Comparison of ENCODE assay signal across 10 cellular contexts in genomic region chr7:12719141-12719919, GRCh38. TPM values are rescaled to one million over a fixed set of nuclear protein-coding genes. Genes with fewer than 3 reads are reported as not detected.
DNase-seq lines count a peak whose midpoint lies in the region; ATAC-seq, FAIRE-seq and TF ChIP-seq lines count a peak whose summit lies in the region.
"Had no signal": no experiment of that assay in that cellular context is flagged by ENCODE, and none has a peak within 500 bp of the region (broad histone marks: within the 10 kb centered on the region; RNA-seq: fewer than 3 reads in every experiment).

No MANE protein-coding gene starts in this region.

- no peak for TF ChIP-seq POLR2A in HepG2 (IDR thresholded peaks at IDR 0.05; ENCODE audit: insufficient read depth in 1 of 2, low read depth in 2 of 2, low read length in 2 of 2)

- H3K27me3 ChIP-seq in liver (ENCODE audit: control insufficient read depth in 4 of 4, insufficient read depth in 4 of 4, low read length in 3 of 4) (no peaks in the 10 kb centered on the region), HepG2 (ENCODE audit: control insufficient read depth in 1 of 2, insufficient read depth in 2 of 2, low read length in 2 of 2) (no peaks in the 10 kb centered on the region), mesenchymal stem cell (ENCODE audit: control insufficient read depth in 1 of 2, insufficient read depth in 1 of 2, low read length in 2 of 2) (no peaks in the 10 kb centered on the region), aorta (ENCODE audit: control insufficient read depth in 1 of 2, insufficient read depth in 2 of 2, low read length in 1 of 2) (no peaks in the 10 kb centered on the region)

- no peak overlapping the region for H3K4me3 ChIP-seq in liver (ENCODE audit: low read depth in 1 of 3, low read length in 3 of 3)
- no peak overlapping the region for H3K4me3 ChIP-seq in HepG2 (replicated peaks in 1 of 3; ENCODE audit: insufficient read depth in 1 of 3, low read depth in 2 of 3, low read length in 3 of 3)
- peak overlapping the region in 1 of 2 experiments; percentile 30 for H3K4me3 ChIP-seq in mesenchymal stem cell (ENCODE audit: insufficient read depth in 1 of 2, low read depth in 1 of 2, low read length in 2 of 2)
- H3K4me3 ChIP-seq in aorta (ENCODE audit: low read length in 2 of 2) = no peak overlapping the region

- H3K4me3 Mint-ChIP-seq in progenitor cell of endocrine pancreas (ENCODE audit: low read depth) (no peak overlapping the region), T-cell (no peak overlapping the region)

- H3K79me1 ChIP-seq in mesenchymal stem cell (replicated peaks; ENCODE audit: low read length, poor library complexity, severe bottlenecking) = no peaks in the 10 kb centered on the region

- H3K36me3 ChIP-seq in liver (ENCODE audit: control insufficient read depth in 4 of 4, insufficient read depth in 3 of 4, low read depth in 1 of 4, low read length in 3 of 4) (no peaks in the 10 kb centered on the region), HepG2 (replicated peaks in 1 of 2; ENCODE audit: control insufficient read depth in 1 of 2, insufficient read depth in 2 of 2, low read length in 2 of 2) (no peaks in the 10 kb centered on the region), mesenchymal stem cell (ENCODE audit: control insufficient read depth in 1 of 2, insufficient read depth in 2 of 2, low read depth in 1 of 2, low read length in 2 of 2) (no peaks in the 10 kb centered on the region), aorta (ENCODE audit: control insufficient read depth in 1 of 2, insufficient read depth in 2 of 2, low read length in 1 of 2) (no peaks in the 10 kb centered on the region)

- H2AK5ac ChIP-seq in mesenchymal stem cell (ENCODE audit: low read length, severe bottlenecking) = peak overlapping the region; percentile 88

- no peak for TF ChIP-seq CTCF in liver (IDR thresholded peaks at IDR 0.05; ENCODE audit: low read depth, low read length, missing input control)
- TF ChIP-seq CTCF in HepG2 (CRISPR knock-in tag; IDR thresholded peaks at IDR 0.05) = no peak
- no peak for TF ChIP-seq CTCF in progenitor cell of endocrine pancreas (IDR thresholded peaks at IDR 0.05; ENCODE audit: unreplicated experiment)

- no peaks in the 10 kb centered on the region for H3K36me3 Mint-ChIP-seq in progenitor cell of endocrine pancreas (ENCODE audit: insufficient read depth)
- H3K36me3 Mint-ChIP-seq in T-cell = no peaks in the 10 kb centered on the region

- no peak overlapping the region for H2BK5ac ChIP-seq in mesenchymal stem cell (ENCODE audit: low read depth, low read length, poor library complexity, severe bottlenecking)

- 73% methylated on average over 5 of the region's 5 CpGs for WGBS in liver
- 62% methylated on average over 5 of the region's 5 CpGs for WGBS in HepG2 (ENCODE audit: low lambda C conversion rate)
- 92% methylated on average over 2 of the region's 5 CpGs for WGBS in mesenchymal stem cell
- WGBS in aorta, 2 donors = 13 to 22% methylated on average over 5 of the region's 5 CpGs

- H2BK12ac ChIP-seq in mesenchymal stem cell (ENCODE audit: low read length in 2 of 2) = peak overlapping the region; percentile 21 to 56

- H3K4me2 ChIP-seq in HepG2 (ENCODE audit: low read depth, low read length) (no peak overlapping the region), mesenchymal stem cell (ENCODE audit: low read length, poor library complexity, severe bottlenecking) (no peak overlapping the region)

- intact Hi-C loops in HepG2 (cut with micrococcal nuclease; ENCODE audit: unreplicated experiment) (no loop called here), aorta (cut with DNase I) (no loop called here)

- no peak overlapping the region for H3K23ac ChIP-seq in mesenchymal stem cell (ENCODE audit: low read length in 2 of 2)

- H3K4me1 Mint-ChIP-seq in progenitor cell of endocrine pancreas (ENCODE audit: low read depth) = peaks cover 15% of the 10 kb centered on the region
- peaks cover 9 to 45% (median 27%) of the 10 kb centered on the region in 3 donors for H3K4me1 Mint-ChIP-seq in T-cell

- H3K4ac ChIP-seq in mesenchymal stem cell (ENCODE audit: low read depth in 1 of 2, low read length in 2 of 2) = peak overlapping the region in 1 of 2 experiments; percentile 32

- peak overlapping the region; percentile 30 for H4K8ac ChIP-seq in mesenchymal stem cell (ENCODE audit: low read length)

- no peak overlapping the region for H3K14ac ChIP-seq in mesenchymal stem cell (ENCODE audit: low read length in 2 of 2)

- H4K91ac ChIP-seq in mesenchymal stem cell (ENCODE audit: low read length) = no peak overlapping the region

- H3K18ac ChIP-seq in mesenchymal stem cell (ENCODE audit: low read depth in 1 of 2, low read length in 2 of 2) = no peak overlapping the region

- in situ Hi-C loops in HepG2 (cut with HindIII; ENCODE audit: extremely low pct_ligation_motif_present, low pct_unique_long_range_greater_than_20kb) = no loop called here

- no peak for TF ChIP-seq RAD21 in liver (IDR thresholded peaks at IDR 0.05)
- no peak for TF ChIP-seq RAD21 in HepG2 (CRISPR knock-in tag; IDR thresholded peaks at IDR 0.05)

- DNase-seq in HepG2 (ENCODE audit: low spot score) (no peak), astrocyte of the hippocampus (ENCODE audit: low read depth, low spot score) (peak; percentile 59), mesenchymal stem cell (no peak), aorta (no peak), HEK293T (ENCODE audit: extremely low spot score) (no peak), progenitor cell of endocrine pancreas (ENCODE audit: low spot score, unreplicated experiment) (no peak), T-cell (no peak)
- DNase-seq: NCI-H82 had no signal

- no peak for FAIRE-seq in HepG2 (lab: Jason Lieb, UNC)
- FAIRE-seq: islet of Langerhans had no signal

- peak overlapping the region; percentile 40 for H2BK15ac ChIP-seq in mesenchymal stem cell (ENCODE audit: low read depth, poor library complexity, severe bottlenecking)

- no peaks in the 10 kb centered on the region for H3K79me2 ChIP-seq in HepG2 (ENCODE audit: insufficient read depth, low read length)

- H2BK120ac ChIP-seq in mesenchymal stem cell (ENCODE audit: low read depth, low read length) = no peak overlapping the region

- no peaks in the 10 kb centered on the region for H3K4me1 ChIP-seq in liver (ENCODE audit: control insufficient read depth in 4 of 4, insufficient read depth in 4 of 4, low read length in 3 of 4)
- H3K4me1 ChIP-seq in HepG2 (ENCODE audit: insufficient read depth, low read length) = peaks cover 20% of the 10 kb centered on the region
- H3K4me1 ChIP-seq in mesenchymal stem cell (ENCODE audit: control insufficient read depth, insufficient read depth, low read depth, low read length) = peaks cover 6% of the 10 kb centered on the region
- no peaks in the 10 kb centered on the region for H3K4me1 ChIP-seq in aorta (ENCODE audit: control insufficient read depth in 1 of 2, insufficient read depth in 2 of 2, low read length in 2 of 2)

- H3K9ac ChIP-seq in liver (ENCODE audit: low read depth in 1 of 2, low read length in 2 of 2) (no peak overlapping the region), HepG2 (ENCODE audit: insufficient read depth, low read depth, low read length) (no peak overlapping the region), mesenchymal stem cell (ENCODE audit: low read length) (peak overlapping the region; percentile 85)

- H3K9me3 Mint-ChIP-seq in progenitor cell of endocrine pancreas (ENCODE audit: low read depth) (no peaks in the 10 kb centered on the region), T-cell (no peaks in the 10 kb centered on the region)

- POLR2A ChIA-PET in HepG2 (lab: Yijun Ruan, JAX) = no interaction called here
- POLR2A ChIA-PET in HEK293T (lab: Yijun Ruan, JAX) = interaction anchor here (0.8 kb wide), 1 partner anchor 32 kb away, joined by 3 read pairs; the partner anchor contains the start of gene ARL4A
- POLR2A ChIA-PET in T-cell (lab: Charles Lee) = interaction anchor here in 1 of 2 donors (0.6 kb wide), 1 partner anchor 25 kb away, joined by 3 read pairs; no protein-coding TSS in a partner anchor

- CTCF ChIA-PET in HepG2 (lab: Yijun Ruan, JAX; ENCODE audit: low intra/inter-chr PET ratio, low total read pairs) (no interaction called here), HEK293T (lab: Yijun Ruan, JAX) (no interaction called here), T-cell (lab: Charles Lee) (no interaction called here)

- H3K27ac Mint-ChIP-seq in progenitor cell of endocrine pancreas = no peak overlapping the region
- peak overlapping the region in 1 of 2 donors; percentile 34 for H3K27ac Mint-ChIP-seq in T-cell

- peak overlapping the region; percentile 42 to 48 for H3K27ac ChIP-seq in liver (ENCODE audit: low read depth in 1 of 2, low read length in 2 of 2)
- H3K27ac ChIP-seq in HepG2 (ENCODE audit: extremely low read length, insufficient read depth, low read length) = no peak overlapping the region
- no peak overlapping the region for H3K27ac ChIP-seq in mesenchymal stem cell (ENCODE audit: low read length, poor library complexity, severe bottlenecking)
- peak overlapping the region; percentile 15 to 50 for H3K27ac ChIP-seq in aorta (ENCODE audit: low read depth in 1 of 2, low read length in 2 of 2)

- H2AFZ ChIP-seq in HepG2 (ENCODE audit: low read length) (no peak overlapping the region), mesenchymal stem cell (ENCODE audit: low read depth, low read length) (no peak overlapping the region)

- H3K27me3 Mint-ChIP-seq in progenitor cell of endocrine pancreas (no peaks in the 10 kb centered on the region), T-cell (no peaks in the 10 kb centered on the region)

- no peak for TF ChIP-seq EP300 in HepG2 (IDR thresholded peaks at IDR 0.05; ENCODE audit: low read depth in 2 of 2, low read length in 2 of 2)
- TF ChIP-seq EP300 in HepG2 (CRISPR knock-in tag; IDR thresholded peaks at IDR 0.05; ENCODE audit: borderline replicate concordance) = no peak

- H3K9me3 ChIP-seq in liver (ENCODE audit: control insufficient read depth in 4 of 4, low read length in 3 of 4) (no peaks in the 10 kb centered on the region), HepG2 (ENCODE audit: low read length) (no peaks in the 10 kb centered on the region), mesenchymal stem cell (ENCODE audit: control insufficient read depth, low read length) (no peaks in the 10 kb centered on the region), aorta (ENCODE audit: control insufficient read depth, low read length) (no peaks in the 10 kb centered on the region)

- no TSS peak for BruUV-seq in HepG2 (replicated peaks; lab: Mats Ljungman, UMichigan)

- H4K20me1 ChIP-seq in HepG2 (ENCODE audit: insufficient read depth, low read length) = no peaks in the 10 kb centered on the region

- ATAC-seq in HepG2 (no peak), aorta (ENCODE audit: low FRiP score) (peak; percentile 63), T-cell (replicated peaks in 1 of 4) (no peak)

RNA-seq across cellular contexts. Expression of gene ARL4A, which starts 31.9 kb away (rescaled TPM):
- total RNA-seq in liver = 10 to 100 TPM; 12.2 to 77.3 TPM
- 10 to 100 TPM in 1 of 2 donors, 1 to 10 TPM in 1; 7.5 to 19.8 TPM for polyA plus RNA-seq in liver
- 25.6 and 29.3 TPM in 2 replicates for total RNA-seq in HepG2 (2016; rRNA removed; fragmentation: Illumina TruSeq; extraction: Trizol)
- total RNA-seq in HepG2 (2016; cell fraction: cytosol; rRNA removed; fragmentation: Illumina TruSeq; extraction: Trizol; ENCODE audit: low read depth) = 17.3 and 19.0 TPM in 2 replicates
- total RNA-seq in HepG2 (2016; cell fraction: insoluble cytoplasmic fraction; rRNA removed; fragmentation: Illumina TruSeq; extraction: Trizol) = 26.6 and 32.4 TPM in 2 replicates
- 26.0 and 30.7 TPM in 2 replicates for total RNA-seq in HepG2 (2016; cell fraction: membrane; rRNA removed; fragmentation: Illumina TruSeq; extraction: Trizol)
- total RNA-seq in HepG2 (2016; cell fraction: nucleus; rRNA removed; fragmentation: Illumina TruSeq; extraction: Trizol) = 21.7 and 22.6 TPM in 2 replicates
- 6.1 and 10.8 TPM in 2 replicates for polyA plus RNA-seq in HepG2 (2011; rRNA removed)
- polyA plus RNA-seq in HepG2 (2011; cell fraction: cytosol; rRNA removed) = 6.0 and 7.0 TPM in 2 replicates
- polyA plus RNA-seq in HepG2 (2011; cell fraction: nucleus; rRNA removed) = 5.0 and 6.5 TPM in 2 replicates
- 12.3 and 18.1 TPM in 2 replicates for polyA plus RNA-seq in HepG2 (2012)
- 14.8 and 18.0 TPM in 2 replicates for polyA plus RNA-seq in HepG2 (2016; cell fraction: cytosol; fragmentation: Illumina TruSeq; extraction: Trizol; ENCODE audit: low read depth)
- 22.2 and 26.1 TPM in 2 replicates for polyA plus RNA-seq in HepG2 (2016; cell fraction: insoluble cytoplasmic fraction; fragmentation: Illumina TruSeq; extraction: Trizol; ENCODE audit: low read depth)
- 19.9 and 20.0 TPM in 2 replicates for polyA plus RNA-seq in HepG2 (2016; cell fraction: membrane; fragmentation: Illumina TruSeq; extraction: Trizol; ENCODE audit: low read depth)
- polyA plus RNA-seq in HepG2 (2016; cell fraction: nucleus; fragmentation: Illumina TruSeq; extraction: Trizol; ENCODE audit: insufficient read depth, low read depth) = 17.8 and 20.7 TPM in 2 replicates
- 6.7 and 12.2 TPM in 2 replicates for polyA minus RNA-seq in HepG2 (2011; rRNA and poly(A)+ RNA removed; ENCODE audit: low replicate concordance)
- 5.7 and 6.4 TPM in 2 replicates for polyA minus RNA-seq in HepG2 (2011; cell fraction: cytosol; rRNA and poly(A)+ RNA removed)
- 30.6 and 38.9 TPM in 2 replicates for polyA minus RNA-seq in HepG2 (2011; cell fraction: nucleus; rRNA and poly(A)+ RNA removed)
- 28.2 TPM for polyA plus RNA-seq in mesenchymal stem cell (2013, experiment 1 of 2)
- 27.7 TPM for polyA plus RNA-seq in mesenchymal stem cell (2013, experiment 2 of 2)
- 10 to 100 TPM; 21.9 to 34.3 TPM for total RNA-seq in aorta
- 10 to 100 TPM in 1 of 2 donors, 1 to 10 TPM in 1; 2.7 to 40.4 TPM for polyA plus RNA-seq in aorta
- 10.9 and 12.6 TPM in 2 replicates for total RNA-seq in progenitor cell of endocrine pancreas
- 10 to 100 TPM in 3 of 5 donors, 1 to 10 TPM in 2; 7.0 to 98.2 (median 13.6) TPM for total RNA-seq in T-cell

Comparison
In these comparisons a context has a peak if more than half of its experiments do, and no peak if none do; other contexts are left out.
1. H3K27ac ChIP-seq: peak in liver (2 of 2) and aorta (2 of 2); none in HepG2 (single experiment) and mesenchymal stem cell (single experiment).